In genomic region chr3:10505791-10506585, GRCh38 we compare ENCODE assay signal across 14 cellular contexts. TPM values are rescaled to one million over a fixed set of nuclear protein-coding genes. Genes with fewer than 3 reads are reported as not detected.
DNase-seq lines count a peak whose midpoint lies in the region; ATAC-seq and TF ChIP-seq lines count a peak whose summit lies in the region.
"Had no signal": no experiment of that assay in that cellular context is flagged by ENCODE, and none has a peak within 500 bp of the region (broad histone marks: within the 10 kb centered on the region; RNA-seq: fewer than 3 reads in every experiment).

No MANE protein-coding gene starts in this region.

- no peaks in the 10 kb centered on the region for H3K79me2 ChIP-seq in ACC112 (ENCODE audit: control insufficient read depth, insufficient read depth, low read length, unreplicated experiment)

- TF ChIP-seq CTCF in HEK293 (tag by site-specific recombination; IDR thresholded peaks at IDR 0.05) (no peak), chondrocyte (IDR thresholded peaks at IDR 0.05) (no peak), foreskin keratinocyte (conservative IDR thresholded peaks at IDR 0.05) (no peak)

- no peak overlapping the region for H3K27ac Mint-ChIP-seq in chondrocyte (ENCODE audit: unreplicated experiment)
- peak overlapping the region in 1 of 10 donors; percentile 33 for H3K27ac Mint-ChIP-seq in naive thymus-derived CD8-positive, alpha-beta T cell
- H3K27ac Mint-ChIP-seq: activated CD8-positive, alpha-beta memory T cell treated with anti-CD3 and anti-CD28 coated beads, Interleukin-2, amount 10 ng/mL, durations not matched to agents 7 days and 5 days; HFFc6; T-helper 1 cell treated with Interleukin-12 subunit alpha and Interleukin-12 subunit beta and Interleukin-4 antibody, amounts not matched to agents 30 μg/mL and 1 μg/mL, for 36 hours had no signal

- H2AFZ ChIP-seq in ACC112 (ENCODE audit: low read length, unreplicated experiment) = no peak overlapping the region

- H3K4me1 ChIP-seq in ACC112 (ENCODE audit: control insufficient read depth, insufficient read depth, low read length, unreplicated experiment) = no peaks in the 10 kb centered on the region
- H3K4me1 ChIP-seq in HEK293 (ENCODE audit: control insufficient read depth, insufficient read depth, low read length) = no peaks in the 10 kb centered on the region
- H3K4me1 ChIP-seq in foreskin keratinocyte = no peaks in the 10 kb centered on the region

- no peaks in the 10 kb centered on the region for H3K9me3 ChIP-seq in HEK293 (ENCODE audit: control insufficient read depth, insufficient read depth, low read depth, low read length)

- H3K4me3 Mint-ChIP-seq in chondrocyte (ENCODE audit: unreplicated experiment) = peak overlapping the region; percentile 45
- H3K4me3 Mint-ChIP-seq in naive thymus-derived CD8-positive, alpha-beta T cell = peak overlapping the region in 7 of 10 donors; percentile 6 to 59 (median 50)
- H3K4me3 Mint-ChIP-seq: activated CD8-positive, alpha-beta memory T cell treated with anti-CD3 and anti-CD28 coated beads, Interleukin-2, amount 10 ng/mL, durations not matched to agents 7 days and 5 days; HFFc6; T-helper 1 cell treated with Interleukin-12 subunit alpha and Interleukin-12 subunit beta and Interleukin-4 antibody, amounts not matched to agents 30 μg/mL and 1 μg/mL, for 36 hours had no signal

- no peak for ATAC-seq in naive thymus-derived CD8-positive, alpha-beta T cell
- ATAC-seq in GM21723 (IDR thresholded peaks at IDR 0.05; ENCODE audit: unreplicated experiment) = no peak
- ATAC-seq in foreskin keratinocyte = no peak
- ATAC-seq in GM18498 (IDR thresholded peaks at IDR 0.05; ENCODE audit: unreplicated experiment) = no peak
- ATAC-seq: activated CD8-positive, alpha-beta memory T cell treated with anti-CD3 and anti-CD28 coated beads, Interleukin-2, amount 10 ng/mL, durations not matched to agents 7 days and 5 days had no signal

- 0 out of 2 replicates have a peak overlapping the region, but pooled peaks have one; percentile 36 for H3K4me3 ChIP-seq in ACC112 (ENCODE audit: low read depth, low read length)
- no peak overlapping the region for H3K4me3 ChIP-seq in HEK293 (ENCODE audit: low read depth, low read length)

- H3K9me3 Mint-ChIP-seq in chondrocyte (ENCODE audit: low read depth) = no peaks in the 10 kb centered on the region
- no peaks in the 10 kb centered on the region for H3K9me3 Mint-ChIP-seq in naive thymus-derived CD8-positive, alpha-beta T cell
- H3K9me3 Mint-ChIP-seq: HFFc6; neural crest cell; T-helper 1 cell treated with Interleukin-12 subunit alpha and Interleukin-12 subunit beta and Interleukin-4 antibody, amounts not matched to agents 30 μg/mL and 1 μg/mL, for 36 hours had no signal

- DNase-seq in chondrocyte (ENCODE audit: low spot score) (no peak), HT-29 (ENCODE audit: low spot score) (no peak), foreskin keratinocyte (no peak)
- DNase-seq in naive thymus-derived CD8-positive, alpha-beta T cell = no peak
- DNase-seq: activated CD8-positive, alpha-beta memory T cell treated with anti-CD3 and anti-CD28 coated beads, Interleukin-2, amount 10 ng/mL, durations not matched to agents 7 days and 5 days; amniotic stem cell; HFFc6 had no signal

- H3K36me3 ChIP-seq in ACC112 (ENCODE audit: insufficient read depth, low read length) (no peaks in the 10 kb centered on the region), HEK293 (ENCODE audit: control insufficient read depth in 2 of 2, insufficient read depth in 1 of 2, low read length in 2 of 2) (no peaks in the 10 kb centered on the region)

- H3K4me1 Mint-ChIP-seq in chondrocyte (ENCODE audit: low read depth) = peaks cover 5% of the 10 kb centered on the region
- peaks cover 0 to 5% (median 2%) of the 10 kb centered on the region in 4 donors for H3K4me1 Mint-ChIP-seq in naive thymus-derived CD8-positive, alpha-beta T cell
- H3K4me1 Mint-ChIP-seq: activated CD8-positive, alpha-beta memory T cell treated with anti-CD3 and anti-CD28 coated beads, Interleukin-2, amount 10 ng/mL, durations not matched to agents 7 days and 5 days had no signal

- peaks cover 61% of the 10 kb centered on the region for H3K27me3 ChIP-seq in ACC112 (ENCODE audit: insufficient read depth, low read length)
- H3K27me3 ChIP-seq in foreskin keratinocyte = peaks cover 39% of the 10 kb centered on the region

- POLR2A ChIA-PET in HEK293 (lab: Yijun Ruan, JAX) = no interaction called here
- POLR2A ChIA-PET in naive thymus-derived CD8-positive, alpha-beta T cell (lab: Charles Lee) = no interaction called here

- CTCF ChIA-PET in HEK293 (lab: Yijun Ruan, JAX) = interaction anchor here (0.6 kb wide), 1 partner anchor 233 kb away, joined by 3 read pairs; no protein-coding TSS in a partner anchor

- H3K27ac ChIP-seq in ACC112 (ENCODE audit: low read depth, low read length) (no peak overlapping the region), HEK293 (ENCODE audit: extremely low read depth, low read depth, low read length) (no peak overlapping the region), foreskin keratinocyte (no peak overlapping the region)

- H3K36me3 Mint-ChIP-seq in chondrocyte (ENCODE audit: low read depth) = no peaks in the 10 kb centered on the region
- H3K36me3 Mint-ChIP-seq in naive thymus-derived CD8-positive, alpha-beta T cell = no peaks in the 10 kb centered on the region
- H3K36me3 Mint-ChIP-seq: activated CD8-positive, alpha-beta memory T cell treated with anti-CD3 and anti-CD28 coated beads, Interleukin-2, amount 10 ng/mL, durations not matched to agents 7 days and 5 days had no signal

- H3K27me3 Mint-ChIP-seq in chondrocyte (ENCODE audit: low read depth) = peaks cover 14% of the 10 kb centered on the region
- H3K27me3 Mint-ChIP-seq in naive thymus-derived CD8-positive, alpha-beta T cell = peaks cover 0 to 29% (median 6%) of the 10 kb centered on the region in 5 donors

TF ChIP-seq in HEK293, 187 proteins besides CTCF, POLR2A, EP300 and RAD21 (continues in another document):
- no peak for TF ChIP-seq HOXC10 (CRISPR knock-in tag; IDR thresholded peaks at IDR 0.05)
- TF ChIP-seq GLIS1 (tag by site-specific recombination; IDR thresholded peaks at IDR 0.05) = no peak
- TF ChIP-seq ZBTB7A (tag by site-specific recombination; IDR thresholded peaks at IDR 0.05; ENCODE audit: low read depth) = no peak
- peak; percentile 40 for TF ChIP-seq GLIS2 (tag by site-specific recombination; IDR thresholded peaks at IDR 0.05)
- TF ChIP-seq ZNF433 (tag by site-specific recombination; IDR thresholded peaks at IDR 0.05; ENCODE audit: low read depth) = no peak
- TF ChIP-seq ZNF785 (tag by site-specific recombination; IDR thresholded peaks at IDR 0.05) = no peak
- no peak for TF ChIP-seq ZNF768 (tag by site-specific recombination; IDR thresholded peaks at IDR 0.05)
- peak; percentile 63 for TF ChIP-seq PATZ1 (tag by site-specific recombination; IDR thresholded peaks at IDR 0.05)
- no peak for TF ChIP-seq ZNF274 (IDR thresholded peaks at IDR 0.05; ENCODE audit: low read length)
- no peak for TF ChIP-seq ZNF274 (tag by site-specific recombination; IDR thresholded peaks at IDR 0.05; ENCODE audit: borderline replicate concordance)
- TF ChIP-seq ZNF248 (tag by site-specific recombination; IDR thresholded peaks at IDR 0.05) = no peak
- no peak for TF ChIP-seq ZNF138 (tag by site-specific recombination; IDR thresholded peaks at IDR 0.05; ENCODE audit: borderline replicate concordance)
- TF ChIP-seq ZNF112 (tag by site-specific recombination; IDR thresholded peaks at IDR 0.05) = no peak
- no peak for TF ChIP-seq ZNF513 (tag by site-specific recombination; IDR thresholded peaks at IDR 0.05)
- TF ChIP-seq SP2 (tag by site-specific recombination; IDR thresholded peaks at IDR 0.05) = no peak
- TF ChIP-seq OSR2 (tag by site-specific recombination; IDR thresholded peaks at IDR 0.05) = no peak
- no peak for TF ChIP-seq ZBTB20 (tag by site-specific recombination; IDR thresholded peaks at IDR 0.05)
- TF ChIP-seq ZNF239 (tag by site-specific recombination; IDR thresholded peaks at IDR 0.05) = no peak
- TF ChIP-seq ZNF184 (tag by site-specific recombination; IDR thresholded peaks at IDR 0.05) = no peak
- 0 out of 2 replicates have a peak, but pooled peaks have one; percentile 9 for TF ChIP-seq EGR2 (tag by site-specific recombination; IDR thresholded peaks at IDR 0.05; ENCODE audit: low read depth)
- no peak for TF ChIP-seq ZSCAN16 (tag by site-specific recombination; IDR thresholded peaks at IDR 0.05)

RNA-seq across cellular contexts. Expression of gene ATP2B2, which starts 0.6 kb away (rescaled TPM):
- total RNA-seq in chondrocyte (0.08 to 0.25 TPM (median 0.24 TPM) in 3 replicates), foreskin keratinocyte (not detected in 2 replicates)
- total RNA-seq in naive thymus-derived CD8-positive, alpha-beta T cell = not detected
- polyA plus RNA-seq in naive thymus-derived CD8-positive, alpha-beta T cell = not detected
- total RNA-seq in HT-29 (2014; rRNA removed; shearing (Covaris generic)) = not detected in 2 replicates
- polyA plus RNA-seq in foreskin keratinocyte = not detected in 2 replicates
- total RNA-seq: activated CD8-positive, alpha-beta memory T cell treated with anti-CD3 and anti-CD28 coated beads, Interleukin-2, amount 10 ng/mL, durations not matched to agents 7 days and 5 days; HFFc6; M059J had no signal
